20 cellular contexts compared by ENCODE assay signal in genomic region chr1:46801323-46802055, GRCh38. TPM values are rescaled to one million over a fixed set of nuclear protein-coding genes. Genes with fewer than 3 reads are reported as not detected.
DNase-seq lines count a peak whose midpoint lies in the region; ATAC-seq and TF ChIP-seq lines count a peak whose summit lies in the region.
"Had no signal": no experiment of that assay in that cellular context is flagged by ENCODE, and none has a peak within 500 bp of the region (broad histone marks: within the 10 kb centered on the region; RNA-seq: fewer than 3 reads in every experiment).

No MANE protein-coding gene starts in this region.

- CTCF ChIA-PET in MCF 10A (lab: Yijun Ruan, JAX), result interaction anchor here (0.6 to 1.9 kb wide), 3 partner anchors 54 to 630 kb away, joined by 3 to 8 read pairs (median 3); no protein-coding TSS in a partner anchor
- CTCF ChIA-PET in mammary epithelial cell (lab: Charles Lee; ENCODE audit: low non-redundant PET), result no interaction called here
- CTCF ChIA-PET in activated CD4-positive, alpha-beta T cell treated with anti-CD3 and anti-CD28 coated beads, Interleukin-2, amount 10 ng/mL, durations not matched to agents 7 days and 5 days (lab: Charles Lee), result no interaction called here

- no peak for TF ChIP-seq CTCF in MCF 10A (IDR thresholded peaks at IDR 0.05; ENCODE audit: unreplicated experiment)
- TF ChIP-seq CTCF in mammary epithelial cell (conservative IDR thresholded peaks at IDR 0.05 in 1 of 2, IDR thresholded peaks at IDR 0.05 in 1 of 2; ENCODE audit: extremely low read depth in 1 of 2, insufficient read depth in 1 of 2, low read depth in 1 of 2, low read length in 2 of 2), result no peak
- no peak for TF ChIP-seq CTCF in esophagus muscularis mucosa (IDR thresholded peaks at IDR 0.05)
- TF ChIP-seq CTCF in gastrocnemius medialis (IDR thresholded peaks at IDR 0.05 in 4 of 5, conservative IDR thresholded peaks at IDR 0.05 in 1 of 5), result no peak
- no peak for TF ChIP-seq CTCF in vagina (IDR thresholded peaks at IDR 0.05)

- TF ChIP-seq POLR2A in esophagus muscularis mucosa (IDR thresholded peaks at IDR 0.05; ENCODE audit: low read depth) (no peak), gastrocnemius medialis (IDR thresholded peaks at IDR 0.05) (no peak), vagina (IDR thresholded peaks at IDR 0.05) (no peak)

- H3K9me3 Mint-ChIP-seq in MCF 10A (ENCODE audit: unreplicated experiment), result no peaks in the 10 kb centered on the region
- no peaks in the 10 kb centered on the region for H3K9me3 Mint-ChIP-seq in activated CD4-positive, alpha-beta T cell treated with anti-CD3 and anti-CD28 coated beads, Interleukin-2, amount 10 ng/mL, durations not matched to agents 7 days and 5 days
- H3K9me3 Mint-ChIP-seq: H9 had no signal

- H4K20me1 ChIP-seq in mammary epithelial cell (ENCODE audit: insufficient read depth, low read length), result no peaks in the 10 kb centered on the region
- H4K20me1 ChIP-seq: BLaER1 treated with 17β-estradiol and CSF1 and Interleukin-3, amounts not matched to agents 10 nM and 100 nM had no signal

- H3K4me2 ChIP-seq in mammary epithelial cell (ENCODE audit: insufficient read depth, low read depth, low read length), result no peak overlapping the region
- H3K4me2 ChIP-seq: BLaER1 treated with 17β-estradiol and CSF1 and Interleukin-3, amounts not matched to agents 10 nM and 100 nM had no signal

- H3K4me1 ChIP-seq in mammary epithelial cell (ENCODE audit: insufficient read depth, low read length) (peaks cover 7% of the 10 kb centered on the region), esophagus muscularis mucosa (peaks cover 17 to 38% (median 23%) of the 10 kb centered on the region in 4 donors), gastrocnemius medialis (peaks cover 0 to 17% of the 10 kb centered on the region in 2 donors), vagina (peaks cover 23% of the 10 kb centered on the region)

- H3K4me3 Mint-ChIP-seq in MCF 10A (ENCODE audit: unreplicated experiment), result peak overlapping the region; percentile 68
- H3K4me3 Mint-ChIP-seq in activated CD4-positive, alpha-beta T cell treated with anti-CD3 and anti-CD28 coated beads, Interleukin-2, amount 10 ng/mL, durations not matched to agents 7 days and 5 days, result no peak overlapping the region
- H3K4me3 Mint-ChIP-seq: H9 had no signal

- no TSS peak for BruUV-seq in MCF 10A (replicated peaks; lab: Mats Ljungman, UMichigan)
- no TSS peak for BruUV-seq in mammary epithelial cell (replicated peaks; lab: Mats Ljungman, UMichigan)

- dilution Hi-C loops in mammary epithelial cell (cut with HindIII; ENCODE audit: low sequenced_read_pairs), result no loop called here

- H3K27me3 Mint-ChIP-seq in MCF 10A (ENCODE audit: insufficient read depth, unreplicated experiment), result no peaks in the 10 kb centered on the region
- H3K27me3 Mint-ChIP-seq in activated CD4-positive, alpha-beta T cell treated with anti-CD3 and anti-CD28 coated beads, Interleukin-2, amount 10 ng/mL, durations not matched to agents 7 days and 5 days, result peaks cover 16% of the 10 kb centered on the region

- H3K9ac ChIP-seq in mammary epithelial cell (ENCODE audit: insufficient read depth, low read length), result no peak overlapping the region
- H3K9ac ChIP-seq: BLaER1 treated with 17β-estradiol and CSF1 and Interleukin-3, amounts not matched to agents 10 nM and 100 nM had no signal

- peaks cover 4% of the 10 kb centered on the region for H3K36me3 Mint-ChIP-seq in MCF 10A (ENCODE audit: insufficient read depth, unreplicated experiment)
- no peaks in the 10 kb centered on the region for H3K36me3 Mint-ChIP-seq in activated CD4-positive, alpha-beta T cell treated with anti-CD3 and anti-CD28 coated beads, Interleukin-2, amount 10 ng/mL, durations not matched to agents 7 days and 5 days (ENCODE audit: low read depth)

- intact Hi-C loops in MCF 10A (cut with micrococcal nuclease) (no loop called here), mammary epithelial cell (cut with micrococcal nuclease) (no loop called here), esophagus muscularis mucosa (cut with DNase I) (no loop called here), gastrocnemius medialis (cut with DNase I; ENCODE audit: low total_unique reads) (loop anchor here (5.0 kb wide), 1 partner anchor 49 kb away; no protein-coding TSS in a partner anchor), vagina (cut with DNase I) (no loop called here)

- H3K27me3 ChIP-seq in mammary epithelial cell (ENCODE audit: insufficient read depth, low read length) (no peaks in the 10 kb centered on the region), esophagus muscularis mucosa (peaks cover 0 to under 1% (median 0%) of the 10 kb centered on the region in 4 donors), gastrocnemius medialis (no peaks in the 10 kb centered on the region), vagina (no peaks in the 10 kb centered on the region)
- H3K27me3 ChIP-seq: BLaER1 treated with 17β-estradiol and CSF1 and Interleukin-3, amounts not matched to agents 10 nM and 100 nM had no signal

- H3K9me3 ChIP-seq in mammary epithelial cell (replicated peaks; ENCODE audit: insufficient read depth, low read length) (no peaks in the 10 kb centered on the region), esophagus muscularis mucosa (no peaks in the 10 kb centered on the region), gastrocnemius medialis (no peaks in the 10 kb centered on the region), vagina (no peaks in the 10 kb centered on the region)
- H3K9me3 ChIP-seq: BLaER1 treated with 17β-estradiol and CSF1 and Interleukin-3, amounts not matched to agents 10 nM and 100 nM had no signal

- peaks cover 6% of the 10 kb centered on the region for H3K4me1 Mint-ChIP-seq in MCF 10A (ENCODE audit: insufficient read depth, unreplicated experiment)
- no peaks in the 10 kb centered on the region for H3K4me1 Mint-ChIP-seq in activated CD4-positive, alpha-beta T cell treated with anti-CD3 and anti-CD28 coated beads, Interleukin-2, amount 10 ng/mL, durations not matched to agents 7 days and 5 days

- no peak overlapping the region for H3K4me3 ChIP-seq in mammary epithelial cell (replicated peaks in 1 of 3; ENCODE audit: insufficient read depth in 1 of 3, low read depth in 2 of 3, low read length in 3 of 3)
- H3K4me3 ChIP-seq in esophagus muscularis mucosa, result peak overlapping the region; percentile 23 to 58 (median 44)
- peak overlapping the region; percentile 16 to 63 (median 52) for H3K4me3 ChIP-seq in gastrocnemius medialis
- no peak overlapping the region for H3K4me3 ChIP-seq in vagina
- H3K4me3 ChIP-seq: BLaER1 treated with 17β-estradiol and CSF1 and Interleukin-3, amounts not matched to agents 10 nM and 100 nM had no signal

- ATAC-seq in gastrocnemius medialis (no peak), HG02610 (IDR thresholded peaks at IDR 0.05; ENCODE audit: unreplicated experiment) (no peak)
- ATAC-seq: Panc1, Right ventricle myocardium inferior had no signal

- H3K27ac Mint-ChIP-seq in MCF 10A (ENCODE audit: low read depth, unreplicated experiment), result peak overlapping the region; percentile 32
- H3K27ac Mint-ChIP-seq in activated CD4-positive, alpha-beta T cell treated with anti-CD3 and anti-CD28 coated beads, Interleukin-2, amount 10 ng/mL, durations not matched to agents 7 days and 5 days, result no peak overlapping the region
- H3K27ac Mint-ChIP-seq: H9 had no signal

- POLR2A ChIA-PET in MCF 10A (lab: Yijun Ruan, JAX), result interaction anchor here (0.6 to 0.7 kb wide), 2 partner anchors 504 to 993 kb away, joined by 3 to 4 read pairs; no protein-coding TSS in a partner anchor
- POLR2A ChIA-PET in activated CD4-positive, alpha-beta T cell treated with anti-CD3 and anti-CD28 coated beads, Interleukin-2, amount 10 ng/mL, durations not matched to agents 7 days and 5 days (lab: Charles Lee), result no interaction called here

- H3K36me3 ChIP-seq in mammary epithelial cell (ENCODE audit: insufficient read depth, low read length) (no peaks in the 10 kb centered on the region), esophagus muscularis mucosa (no peaks in the 10 kb centered on the region), gastrocnemius medialis (no peaks in the 10 kb centered on the region), vagina (no peaks in the 10 kb centered on the region)
- H3K36me3 ChIP-seq: BLaER1 treated with 17β-estradiol and CSF1 and Interleukin-3, amounts not matched to agents 10 nM and 100 nM had no signal

- 68% methylated on average over 5 of the region's 5 CpGs for WGBS in mammary epithelial cell (ENCODE audit: low coverage, missing lambda C conversion rate)
- 70% methylated on average over 4 of the region's 5 CpGs for WGBS in esophagus muscularis mucosa

- DNase-seq in MCF 10A (ENCODE audit: unreplicated experiment), result no peak
- no peak for DNase-seq in mammary epithelial cell
- DNase-seq in esophagus muscularis mucosa (ENCODE audit: extremely low spot score), result peak; percentile 62
- DNase-seq in gastrocnemius medialis, result no peak
- peak; percentile 55 to 71 for DNase-seq in vagina (ENCODE audit: extremely low spot score in 2 of 2)
- DNase-seq in activated CD4-positive, alpha-beta T cell treated with anti-CD3 and anti-CD28 coated beads, Interleukin-2, amount 10 ng/mL, durations not matched to agents 7 days and 5 days, result no peak
- DNase-seq in activated T-cell treated with anti-CD3 and anti-CD28 coated beads, Interleukin-2, amount 50 U/mL, for 48 hours, result no peak
- DNase-seq: EL, H9, IMR-90, NCI-H1417, NCI-H2081, NCI-H446, NCI-H774 had no signal

- in situ Hi-C loops in mammary epithelial cell (cut with MboI; ENCODE audit: low sequenced_read_pairs in 2 of 2), result no loop called here
- in situ Hi-C loops in gastrocnemius medialis (cut with MboI; ENCODE audit: low sequenced_read_pairs in 4 of 4), result no loop called here

- no peaks in the 10 kb centered on the region for H3K79me2 ChIP-seq in mammary epithelial cell (ENCODE audit: insufficient read depth, low read length)

- H2AFZ ChIP-seq in mammary epithelial cell (ENCODE audit: low read depth, low read length), result no peak overlapping the region

- TF ChIP-seq EP300 in esophagus muscularis mucosa (IDR thresholded peaks at IDR 0.05), result no peak

- no peak overlapping the region for H3K27ac ChIP-seq in mammary epithelial cell (ENCODE audit: insufficient read depth, low read depth, low read length)
- H3K27ac ChIP-seq in esophagus muscularis mucosa (replicated peaks in 1 of 4), result peak overlapping the region in 2 of 4 donors; percentile 37 to 71
- H3K27ac ChIP-seq in gastrocnemius medialis, result peak overlapping the region; percentile 81 to 88 (median 84)
- no peak overlapping the region for H3K27ac ChIP-seq in vagina
- H3K27ac ChIP-seq: BLaER1 treated with 17β-estradiol and CSF1 and Interleukin-3, amounts not matched to agents 10 nM and 100 nM had no signal

RNA-seq across cellular contexts. Expression of gene CYP4B1, which starts 2.6 kb away (rescaled TPM):
- 5.9 and 10.1 TPM in 2 replicates for total RNA-seq in MCF 10A (2022)
- total RNA-seq in mammary epithelial cell, result under 1 TPM; 0.17 to 0.52 TPM
- polyA plus RNA-seq in mammary epithelial cell, result 0.52 TPM
- polyA minus RNA-seq in mammary epithelial cell, result not detected
- total RNA-seq in esophagus muscularis mucosa, result 100 to 1,000 TPM in 2 of 4 donors, 10 to 100 TPM in 2; 41.1 to 150 (median 113) TPM
- 10 to 100 TPM; 57.3 to 97.4 (median 70.0) TPM for total RNA-seq in gastrocnemius medialis
- 74.4 TPM for total RNA-seq in vagina
- total RNA-seq in activated CD4-positive, alpha-beta T cell treated with anti-CD3 and anti-CD28 coated beads, Interleukin-2, amount 10 ng/mL, durations not matched to agents 7 days and 5 days, result not detected
- total RNA-seq: A172, H9, IMR-90, LHCN-M2 had no signal
- polyA plus RNA-seq: IMR-90 had no signal

Comparison
In these comparisons a context has a peak if more than half of its experiments do, and no peak if none do; other contexts are left out.
1. DNase-seq: peak in esophagus muscularis mucosa (single experiment) and vagina (2 of 2); none in MCF 10A (single experiment), mammary epithelial cell (single experiment), gastrocnemius medialis (0 of 2), activated CD4-positive, alpha-beta T cell treated with anti-CD3 and anti-CD28 coated beads, Interleukin-2, amount 10 ng/mL, durations not matched to agents 7 days and 5 days (single experiment) and activated T-cell treated with anti-CD3 and anti-CD28 coated beads, Interleukin-2, amount 50 U/mL, for 48 hours (0 of 2).
2. H3K27ac ChIP-seq: peak in gastrocnemius medialis (4 of 4); none in mammary epithelial cell (single experiment) and vagina (single experiment).
3. H3K4me3 ChIP-seq: peak in esophagus muscularis mucosa (4 of 4) and gastrocnemius medialis (4 of 4); none in mammary epithelial cell (0 of 3) and vagina (0 of 2).